In the genomic region with DNA sequence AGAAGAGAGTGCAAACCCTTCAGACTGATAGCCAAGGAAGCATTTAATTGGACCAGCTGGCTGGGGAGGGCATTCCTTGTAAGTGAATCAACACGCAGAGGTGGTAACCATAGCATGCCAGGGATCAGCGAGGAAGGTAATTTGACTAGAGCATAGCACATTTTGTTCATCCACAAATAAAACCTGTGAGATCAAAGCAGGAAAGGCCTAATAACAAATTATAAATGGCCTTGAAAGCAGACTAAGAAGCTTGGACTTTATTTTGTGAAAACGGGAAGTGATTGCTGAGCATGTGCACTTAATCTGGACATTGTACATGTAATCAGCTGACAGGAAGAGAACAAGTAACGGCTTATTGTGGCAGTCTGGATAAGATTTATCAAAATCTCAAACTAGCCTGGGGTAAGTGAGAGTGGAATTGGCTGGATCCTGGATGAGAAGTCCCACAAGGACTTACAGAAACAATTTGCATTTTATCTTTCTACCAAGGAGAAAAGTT, we compare ENCODE assay signal across 8 cellular contexts. TPM values are rescaled to one million over a fixed set of nuclear protein-coding genes. Genes with fewer than 3 reads are reported as not detected.
A peak's percentile ranks its signal among the peaks of the same experiment; 100 is the strongest.
DNase-seq lines count a peak whose midpoint lies in the region; ATAC-seq, FAIRE-seq and TF ChIP-seq lines count a peak whose summit lies in the region.

No MANE protein-coding gene starts in this region.

- no TSS peak for BruUV-seq in HepG2 (replicated peaks; lab: Mats Ljungman, UMichigan)

- peak overlapping the region in 3 of 4 donors; percentile 29 to 61 (median 46) for H3K27ac ChIP-seq in body of pancreas
- H3K27ac ChIP-seq in HepG2 (ENCODE audit: extremely low read length, insufficient read depth, low read length): no peak overlapping the region
- H3K27ac ChIP-seq in vagina: peak overlapping the region; percentile 40

- no peak overlapping the region for H3K4me3 Mint-ChIP-seq in activated CD8-positive, alpha-beta memory T cell treated with anti-CD3 and anti-CD28 coated beads, Interleukin-2, amount 10 ng/mL, durations not matched to agents 7 days and 5 days

- H3K4me1 Mint-ChIP-seq in activated CD8-positive, alpha-beta memory T cell treated with anti-CD3 and anti-CD28 coated beads, Interleukin-2, amount 10 ng/mL, durations not matched to agents 7 days and 5 days: peaks cover 8% of the 10 kb centered on the region

- H3K27me3 ChIP-seq in body of pancreas: no peaks in the 10 kb centered on the region
- no peaks in the 10 kb centered on the region for H3K27me3 ChIP-seq in HepG2 (ENCODE audit: control insufficient read depth in 1 of 2, insufficient read depth in 2 of 2, low read length in 2 of 2)
- H3K27me3 ChIP-seq in vagina: no peaks in the 10 kb centered on the region

- H3K9me3 ChIP-seq in body of pancreas (no peaks in the 10 kb centered on the region), HepG2 (ENCODE audit: low read length) (no peaks in the 10 kb centered on the region), vagina (no peaks in the 10 kb centered on the region)

- TF ChIP-seq EP300 in HepG2 (IDR thresholded peaks at IDR 0.05; ENCODE audit: low read depth in 2 of 2, low read length in 2 of 2) (no peak), HepG2 (CRISPR knock-in tag; IDR thresholded peaks at IDR 0.05; ENCODE audit: borderline replicate concordance) (no peak)

- peak overlapping the region; percentile 68 for H3K4me2 ChIP-seq in HepG2 (ENCODE audit: low read depth, low read length)

- ATAC-seq in body of pancreas (peak; percentile 71), HepG2 (peak; percentile 63), HG02840 (IDR thresholded peaks at IDR 0.05; ENCODE audit: low FRiP score, unreplicated experiment) (no peak), GM19328 (IDR thresholded peaks at IDR 0.05; ENCODE audit: unreplicated experiment) (no peak)
- ATAC-seq in activated CD8-positive, alpha-beta memory T cell treated with anti-CD3 and anti-CD28 coated beads, Interleukin-2, amount 10 ng/mL, durations not matched to agents 7 days and 5 days: no peak

- no peaks in the 10 kb centered on the region for H3K27me3 Mint-ChIP-seq in activated CD8-positive, alpha-beta memory T cell treated with anti-CD3 and anti-CD28 coated beads, Interleukin-2, amount 10 ng/mL, durations not matched to agents 7 days and 5 days

- no peaks in the 10 kb centered on the region for H4K20me1 ChIP-seq in HepG2 (ENCODE audit: insufficient read depth, low read length)

- H3K27ac Mint-ChIP-seq in activated CD8-positive, alpha-beta memory T cell treated with anti-CD3 and anti-CD28 coated beads, Interleukin-2, amount 10 ng/mL, durations not matched to agents 7 days and 5 days: no peak overlapping the region

- no peak for TF ChIP-seq CTCF in body of pancreas (IDR thresholded peaks at IDR 0.05)
- no peak for TF ChIP-seq CTCF in HepG2 (CRISPR knock-in tag; IDR thresholded peaks at IDR 0.05)
- TF ChIP-seq CTCF in vagina (IDR thresholded peaks at IDR 0.05): no peak

- in situ Hi-C loops in HepG2 (cut with HindIII; ENCODE audit: extremely low pct_ligation_motif_present, low pct_unique_long_range_greater_than_20kb): no loop called here

- no peak overlapping the region for H3K9ac ChIP-seq in HepG2 (ENCODE audit: insufficient read depth, low read depth, low read length)

- TF ChIP-seq POLR2A in body of pancreas (IDR thresholded peaks at IDR 0.05) (no peak), HepG2 (IDR thresholded peaks at IDR 0.05; ENCODE audit: insufficient read depth in 1 of 2, low read depth in 2 of 2, low read length in 2 of 2) (no peak), vagina (IDR thresholded peaks at IDR 0.05) (no peak)

- H3K36me3 Mint-ChIP-seq in activated CD8-positive, alpha-beta memory T cell treated with anti-CD3 and anti-CD28 coated beads, Interleukin-2, amount 10 ng/mL, durations not matched to agents 7 days and 5 days: peaks cover 2% of the 10 kb centered on the region

- H3K36me3 ChIP-seq in body of pancreas (replicated peaks in 1 of 2; ENCODE audit: insufficient read depth in 1 of 2, low read depth in 2 of 2) (no peaks in the 10 kb centered on the region), HepG2 (replicated peaks in 1 of 2; ENCODE audit: control insufficient read depth in 1 of 2, insufficient read depth in 2 of 2, low read length in 2 of 2) (no peaks in the 10 kb centered on the region), vagina (no peaks in the 10 kb centered on the region)

- H3K4me1 ChIP-seq in body of pancreas (peaks cover 13% of the 10 kb centered on the region), HepG2 (ENCODE audit: insufficient read depth, low read length) (peaks cover 15% of the 10 kb centered on the region), vagina (peaks cover 7% of the 10 kb centered on the region)

- 13 to 21% methylated on average over 4 of the region's 4 CpGs for WGBS in body of pancreas, 2 donors
- WGBS in HepG2 (ENCODE audit: low lambda C conversion rate): 2% methylated on average over 4 of the region's 4 CpGs

- no peaks in the 10 kb centered on the region for H3K79me2 ChIP-seq in HepG2 (ENCODE audit: insufficient read depth, low read length)

- no peak for FAIRE-seq in HepG2 (lab: Jason Lieb, UNC)

- CTCF ChIA-PET in HepG2 (lab: Yijun Ruan, JAX; ENCODE audit: low intra/inter-chr PET ratio, low total read pairs): no interaction called here
- CTCF ChIA-PET in activated CD8-positive, alpha-beta memory T cell treated with anti-CD3 and anti-CD28 coated beads, Interleukin-2, amount 10 ng/mL, durations not matched to agents 7 days and 5 days (lab: Charles Lee): no interaction called here

- no peaks in the 10 kb centered on the region for H3K9me3 Mint-ChIP-seq in activated CD8-positive, alpha-beta memory T cell treated with anti-CD3 and anti-CD28 coated beads, Interleukin-2, amount 10 ng/mL, durations not matched to agents 7 days and 5 days (ENCODE audit: low read depth)

- no peak overlapping the region for H3K4me3 ChIP-seq in body of pancreas
- peak overlapping the region in 1 of 3 experiments; percentile 4; a peak in 2 of 6 replicates for H3K4me3 ChIP-seq in HepG2 (replicated peaks in 1 of 3; ENCODE audit: insufficient read depth in 1 of 3, low read depth in 2 of 3, low read length in 3 of 3)
- no peak overlapping the region for H3K4me3 ChIP-seq in vagina

- no peak for TF ChIP-seq RAD21 in HepG2 (CRISPR knock-in tag; IDR thresholded peaks at IDR 0.05)

- peak overlapping the region; percentile 8 for H2AFZ ChIP-seq in HepG2 (ENCODE audit: low read length)

- DNase-seq in EL: peak; percentile 80
- peak; percentile 73 for DNase-seq in NAMALWA (ENCODE audit: low spot score)
- peak; percentile 22 to 37 (median 32) for DNase-seq in body of pancreas
- peak; percentile 39 for DNase-seq in HepG2 (ENCODE audit: low spot score)
- no peak for DNase-seq in vagina (ENCODE audit: extremely low spot score in 2 of 2)
- no peak for DNase-seq in activated CD8-positive, alpha-beta memory T cell treated with anti-CD3 and anti-CD28 coated beads, Interleukin-2, amount 10 ng/mL, durations not matched to agents 7 days and 5 days

- intact Hi-C loops in body of pancreas (cut with DNase I): no loop called here
- intact Hi-C loops in HepG2 (cut with micrococcal nuclease; ENCODE audit: unreplicated experiment): no loop called here
- intact Hi-C loops in vagina (cut with DNase I): no loop called here

- POLR2A ChIA-PET in HepG2 (lab: Yijun Ruan, JAX): interaction anchor here (1.6 kb wide), 1 partner anchor 12 kb away, joined by 8 read pairs; a partner anchor contains a TSS

TF ChIP-seq in HepG2, 621 proteins besides CTCF, POLR2A, EP300 and RAD21 (continues in another document):
- TF ChIP-seq GATAD2A (CRISPR knock-in tag; IDR thresholded peaks at IDR 0.05) (peak; percentile 32; the same call in 1 of the 2 replicates), ZKSCAN8 (CRISPR knock-in tag; IDR thresholded peaks at IDR 0.05; ENCODE audit: borderline replicate concordance) (0 out of 2 replicates have a peak, but pooled peaks have one; percentile 27), TBX2 (CRISPR knock-in tag; IDR thresholded peaks at IDR 0.05; ENCODE audit: borderline replicate concordance) (no peak), ZNF577 (CRISPR knock-in tag; IDR thresholded peaks at IDR 0.05; ENCODE audit: borderline replicate concordance, low read depth) (no peak), MED13 (CRISPR knock-in tag; IDR thresholded peaks at IDR 0.05) (no peak)

RNA-seq across cellular contexts. Expression of a gene that starts 11.7 kb away (rescaled TPM):
- total RNA-seq in body of pancreas: 10 to 100 TPM; 27.0 to 29.8 TPM
- 2.7 and 6.0 TPM in 2 replicates for total RNA-seq in HepG2 (2016; rRNA removed; fragmentation: Illumina TruSeq; extraction: Trizol)
- 0.79 and 0.91 TPM in 2 replicates for total RNA-seq in HepG2 (2016; cell fraction: cytosol; rRNA removed; fragmentation: Illumina TruSeq; extraction: Trizol; ENCODE audit: low read depth)
- 2.9 and 6.1 TPM in 2 replicates for total RNA-seq in HepG2 (2016; cell fraction: insoluble cytoplasmic fraction; rRNA removed; fragmentation: Illumina TruSeq; extraction: Trizol)
- 1.9 TPM in 2 replicates for total RNA-seq in HepG2 (2016; cell fraction: membrane; rRNA removed; fragmentation: Illumina TruSeq; extraction: Trizol)
- 7.4 and 8.5 TPM in 2 replicates for total RNA-seq in HepG2 (2016; cell fraction: nucleus; rRNA removed; fragmentation: Illumina TruSeq; extraction: Trizol)
- polyA plus RNA-seq in HepG2 (2011; rRNA removed): 48.7 and 56.0 TPM in 2 replicates
- 28.9 and 51.0 TPM in 2 replicates for polyA plus RNA-seq in HepG2 (2011; cell fraction: cytosol; rRNA removed)
- polyA plus RNA-seq in HepG2 (2011; cell fraction: nucleus; rRNA removed): 11.6 and 15.8 TPM in 2 replicates
- polyA plus RNA-seq in HepG2 (2012): 36.4 and 48.7 TPM in 2 replicates
- 1.5 and 1.8 TPM in 2 replicates for polyA plus RNA-seq in HepG2 (2016; cell fraction: cytosol; fragmentation: Illumina TruSeq; extraction: Trizol; ENCODE audit: low read depth)
- polyA plus RNA-seq in HepG2 (2016; cell fraction: insoluble cytoplasmic fraction; fragmentation: Illumina TruSeq; extraction: Trizol; ENCODE audit: low read depth): 4.6 and 4.8 TPM in 2 replicates
- 2.2 and 2.3 TPM in 2 replicates for polyA plus RNA-seq in HepG2 (2016; cell fraction: membrane; fragmentation: Illumina TruSeq; extraction: Trizol; ENCODE audit: low read depth)
- polyA plus RNA-seq in HepG2 (2016; cell fraction: nucleus; fragmentation: Illumina TruSeq; extraction: Trizol; ENCODE audit: insufficient read depth, low read depth): 11.4 and 16.1 TPM in 2 replicates
- polyA minus RNA-seq in HepG2 (2011; rRNA and poly(A)+ RNA removed; ENCODE audit: low replicate concordance): 17.0 and 617 TPM in 2 replicates
- 24.7 and 25.8 TPM in 2 replicates for polyA minus RNA-seq in HepG2 (2011; cell fraction: cytosol; rRNA and poly(A)+ RNA removed)
- 42.5 and 44.9 TPM in 2 replicates for polyA minus RNA-seq in HepG2 (2011; cell fraction: nucleus; rRNA and poly(A)+ RNA removed)
- total RNA-seq in vagina: 106 TPM
- total RNA-seq in activated CD8-positive, alpha-beta memory T cell treated with anti-CD3 and anti-CD28 coated beads, Interleukin-2, amount 10 ng/mL, durations not matched to agents 7 days and 5 days: 10 to 100 TPM; 64.9 to 96.9 TPM

Comparison
In these comparisons a context has a peak if more than half of its experiments do, and no peak if none do; other contexts are left out.
1. DNase-seq: peak in EL (single experiment), NAMALWA (single experiment), body of pancreas (4 of 4) and HepG2 (single experiment); none in vagina (0 of 2) and activated CD8-positive, alpha-beta memory T cell treated with anti-CD3 and anti-CD28 coated beads, Interleukin-2, amount 10 ng/mL, durations not matched to agents 7 days and 5 days (single experiment).
2. ATAC-seq: peak in body of pancreas (single experiment) and HepG2 (single experiment); none in HG02840 (single experiment), GM19328 (single experiment) and activated CD8-positive, alpha-beta memory T cell treated with anti-CD3 and anti-CD28 coated beads, Interleukin-2, amount 10 ng/mL, durations not matched to agents 7 days and 5 days (single experiment).